8 cellular contexts compared by ENCODE assay signal in the genomic region with DNA sequence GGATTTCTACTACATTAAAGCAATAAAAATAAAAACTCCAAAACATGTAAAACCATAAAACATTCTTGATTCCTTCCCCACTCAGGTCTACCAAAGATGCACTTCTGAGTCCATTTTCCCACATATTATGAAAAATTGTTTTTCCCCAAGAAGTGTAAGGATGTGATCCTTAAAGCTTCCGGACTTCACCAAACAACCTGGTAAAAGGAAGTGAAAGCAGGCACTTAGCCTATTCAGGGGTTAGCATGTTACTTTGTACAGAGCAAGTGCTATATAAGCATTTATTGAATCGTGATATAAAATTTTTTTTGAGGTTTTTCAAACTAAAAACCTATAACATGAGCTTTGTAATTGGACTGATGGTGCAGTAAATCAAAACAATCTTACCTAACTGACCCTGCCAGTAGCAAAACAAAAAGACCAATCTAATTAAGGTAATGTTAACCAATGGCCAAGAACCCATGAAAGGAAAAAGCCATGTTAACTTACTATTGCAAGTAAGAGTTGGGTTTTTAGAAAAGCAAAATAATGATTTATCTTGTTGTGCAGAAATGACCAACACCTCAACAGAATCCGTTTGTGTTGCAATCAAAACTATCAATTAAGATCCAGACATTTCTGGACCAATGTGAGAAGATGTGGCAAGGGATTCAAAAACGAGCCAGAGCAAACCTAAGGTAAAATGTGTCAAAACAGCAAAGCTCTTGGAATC. TPM values are rescaled to one million over a fixed set of nuclear protein-coding genes. Genes with fewer than 3 reads are reported as not detected.
A peak's percentile ranks its signal among the peaks of the same experiment; 100 is the strongest.
DNase-seq lines count a peak whose midpoint lies in the region.

No MANE protein-coding gene starts in this region.

- POLR2A ChIA-PET in activated CD4-positive, alpha-beta memory T cell treated with anti-CD3 and anti-CD28 coated beads, Interleukin-2, amount 10 ng/mL, durations not matched to agents 7 days and 5 days (lab: Charles Lee), result interaction anchor here (1.1 to 1.7 kb wide), 3 partner anchors 19 to 253 kb away, joined by 3 to 4 read pairs (median 4); no protein-coding TSS in a partner anchor

- H3K9me3 ChIP-seq in iPS-15b (ENCODE audit: control insufficient read depth, insufficient read depth, low read length), result no peaks in the 10 kb centered on the region
- no peaks in the 10 kb centered on the region for H3K9me3 ChIP-seq in stomach smooth muscle (ENCODE audit: control insufficient read depth in 2 of 2, low read length in 2 of 2)

- H3K27ac Mint-ChIP-seq in T-helper 1 cell treated with Interleukin-12 subunit alpha and Interleukin-12 subunit beta and Interleukin-4 antibody, amounts not matched to agents 30 μg/mL and 1 μg/mL, for 36 hours, result peak overlapping the region; percentile 100
- peak overlapping the region; percentile 98 for H3K27ac Mint-ChIP-seq in activated CD4-positive, alpha-beta memory T cell treated with anti-CD3 and anti-CD28 coated beads, Interleukin-2, amount 10 ng/mL, durations not matched to agents 7 days and 5 days

- peaks cover 20% of the 10 kb centered on the region for H3K36me3 Mint-ChIP-seq in T-helper 1 cell treated with Interleukin-12 subunit alpha and Interleukin-12 subunit beta and Interleukin-4 antibody, amounts not matched to agents 30 μg/mL and 1 μg/mL, for 36 hours (ENCODE audit: low read depth)
- peaks cover 34% of the 10 kb centered on the region for H3K36me3 Mint-ChIP-seq in activated CD4-positive, alpha-beta memory T cell treated with anti-CD3 and anti-CD28 coated beads, Interleukin-2, amount 10 ng/mL, durations not matched to agents 7 days and 5 days (ENCODE audit: low read depth)

- H3K27me3 ChIP-seq in iPS-15b (ENCODE audit: control insufficient read depth, insufficient read depth, low read length) (no peaks in the 10 kb centered on the region), stomach smooth muscle (ENCODE audit: control insufficient read depth in 1 of 2, insufficient read depth in 2 of 2, low read length in 2 of 2) (no peaks in the 10 kb centered on the region)

- no peaks in the 10 kb centered on the region for H3K9me3 Mint-ChIP-seq in T-helper 1 cell treated with Interleukin-12 subunit alpha and Interleukin-12 subunit beta and Interleukin-4 antibody, amounts not matched to agents 30 μg/mL and 1 μg/mL, for 36 hours
- H3K9me3 Mint-ChIP-seq in activated CD4-positive, alpha-beta memory T cell treated with anti-CD3 and anti-CD28 coated beads, Interleukin-2, amount 10 ng/mL, durations not matched to agents 7 days and 5 days, result no peaks in the 10 kb centered on the region

- H3K4me1 Mint-ChIP-seq in T-helper 1 cell treated with Interleukin-12 subunit alpha and Interleukin-12 subunit beta and Interleukin-4 antibody, amounts not matched to agents 30 μg/mL and 1 μg/mL, for 36 hours (ENCODE audit: low read depth), result peaks cover 40% of the 10 kb centered on the region
- H3K4me1 Mint-ChIP-seq in activated CD4-positive, alpha-beta memory T cell treated with anti-CD3 and anti-CD28 coated beads, Interleukin-2, amount 10 ng/mL, durations not matched to agents 7 days and 5 days, result peaks cover 54% of the 10 kb centered on the region

- H3K27me3 Mint-ChIP-seq in T-helper 1 cell treated with Interleukin-12 subunit alpha and Interleukin-12 subunit beta and Interleukin-4 antibody, amounts not matched to agents 30 μg/mL and 1 μg/mL, for 36 hours (ENCODE audit: low read depth), result no peaks in the 10 kb centered on the region
- no peaks in the 10 kb centered on the region for H3K27me3 Mint-ChIP-seq in activated CD4-positive, alpha-beta memory T cell treated with anti-CD3 and anti-CD28 coated beads, Interleukin-2, amount 10 ng/mL, durations not matched to agents 7 days and 5 days

- DNase-seq in T-helper 1 cell (no peak), HuH-7 (ENCODE audit: low spot score) (no peak), AG08396 (ENCODE audit: low spot score) (no peak), HK-2 (ENCODE audit: unreplicated experiment) (no peak)
- DNase-seq in activated CD4-positive, alpha-beta memory T cell treated with anti-CD3 and anti-CD28 coated beads, Interleukin-2, amount 10 ng/mL, durations not matched to agents 7 days and 5 days, result no peak

- H3K9ac ChIP-seq in iPS-15b (ENCODE audit: low read depth, low read length) (peak overlapping the region; percentile 84), stomach smooth muscle (ENCODE audit: low read length in 2 of 2) (peak overlapping the region; percentile 43 to 85)

- CTCF ChIA-PET in activated CD4-positive, alpha-beta memory T cell treated with anti-CD3 and anti-CD28 coated beads, Interleukin-2, amount 10 ng/mL, durations not matched to agents 7 days and 5 days (lab: Charles Lee), result no interaction called here

- no peaks in the 10 kb centered on the region for H3K36me3 ChIP-seq in iPS-15b (ENCODE audit: control insufficient read depth, insufficient read depth, low read length)
- H3K36me3 ChIP-seq in stomach smooth muscle (ENCODE audit: control insufficient read depth in 2 of 2, insufficient read depth in 2 of 2, low read length in 2 of 2), result no peaks in the 10 kb centered on the region

- H3K4me3 Mint-ChIP-seq in T-helper 1 cell treated with Interleukin-12 subunit alpha and Interleukin-12 subunit beta and Interleukin-4 antibody, amounts not matched to agents 30 μg/mL and 1 μg/mL, for 36 hours, result peak overlapping the region; percentile 98
- H3K4me3 Mint-ChIP-seq in activated CD4-positive, alpha-beta memory T cell treated with anti-CD3 and anti-CD28 coated beads, Interleukin-2, amount 10 ng/mL, durations not matched to agents 7 days and 5 days, result peak overlapping the region; percentile 92

- H3K4me3 ChIP-seq in iPS-15b (ENCODE audit: low read depth, low read length), result peak overlapping the region; percentile 67
- peak overlapping the region; percentile 75 to 88 for H3K4me3 ChIP-seq in stomach smooth muscle (ENCODE audit: low read length in 2 of 2)

- H3K4me1 ChIP-seq in iPS-15b (ENCODE audit: control insufficient read depth, insufficient read depth, low read length) (peaks cover 18% of the 10 kb centered on the region), stomach smooth muscle (ENCODE audit: control insufficient read depth, insufficient read depth, low read length) (peaks cover 29% of the 10 kb centered on the region)

- no peak overlapping the region for H3K27ac ChIP-seq in stomach smooth muscle (ENCODE audit: low read length)

RNA-seq across cellular contexts. Expression of a gene that starts 1.8 kb away (rescaled TPM):
- 10 to 100 TPM; 37.4 to 41.5 TPM for total RNA-seq in activated CD4-positive, alpha-beta memory T cell treated with anti-CD3 and anti-CD28 coated beads, Interleukin-2, amount 10 ng/mL, durations not matched to agents 7 days and 5 days
